In genomic region chr11:67465190-67465522, GRCh38 we compare ENCODE assay signal across 9 cellular contexts. TPM values are rescaled to one million over a fixed set of nuclear protein-coding genes. Genes with fewer than 3 reads are reported as not detected.
A peak's percentile ranks its signal among the peaks of the same experiment; 100 is the strongest.
DNase-seq lines count a peak whose midpoint lies in the region; ATAC-seq, FAIRE-seq and TF ChIP-seq lines count a peak whose summit lies in the region.
"Had no signal": no experiment of that assay in that cellular context is flagged by ENCODE, and none has a peak within 500 bp of the region (broad histone marks: within the 10 kb centered on the region; RNA-seq: fewer than 3 reads in every experiment).

No MANE protein-coding gene starts in this region.

- CTCF ChIA-PET in HepG2 (lab: Yijun Ruan, JAX; ENCODE audit: low intra/inter-chr PET ratio, low total read pairs), result no interaction called here

- H3K79me2 ChIP-seq in HepG2 (ENCODE audit: insufficient read depth, low read length), result no peaks in the 10 kb centered on the region

- peak overlapping the region; percentile 86 for H3K4me3 Mint-ChIP-seq in activated T-cell treated with anti-CD3 and anti-CD28 coated beads, Interleukin-2, amount 50 U/mL, for 4 hours

- H4K20me1 ChIP-seq in HepG2 (ENCODE audit: insufficient read depth, low read length), result no peaks in the 10 kb centered on the region

- peak overlapping the region; percentile 74 for H3K4me2 ChIP-seq in HepG2 (ENCODE audit: low read depth, low read length)

- FAIRE-seq in HepG2 (lab: Jason Lieb, UNC), result no peak

- no peak for DNase-seq in activated T-cell treated with anti-CD3 and anti-CD28 coated beads, Interleukin-2, amount 50 U/mL, for 4 hours
- DNase-seq in activated T-cell treated with anti-CD3 and anti-CD28 coated beads, Interleukin-2, amount 50 U/mL, for 1 hour, result no peak
- DNase-seq in ascending aorta (ENCODE audit: low spot score in 2 of 2), result no peak
- peak; percentile 30 for DNase-seq in HepG2 (ENCODE audit: low spot score)
- DNase-seq in tibial nerve (ENCODE audit: low spot score in 2 of 2), result no peak
- DNase-seq in SHP77 treated with DMSO at 0.1 percent for 48 hours (lab: John Stamatoyannopoulos, UW), result no peak
- DNase-seq in SIG-M5 treated with dmso at 0.1 percent for 504 hours (lab: John Stamatoyannopoulos, UW; ENCODE audit: unreplicated experiment), result no peak

- H3K9me3 Mint-ChIP-seq in activated T-cell treated with anti-CD3 and anti-CD28 coated beads, Interleukin-2, amount 50 U/mL, for 4 hours, result no peaks in the 10 kb centered on the region

- H3K27me3 ChIP-seq in ascending aorta (no peaks in the 10 kb centered on the region), HepG2 (ENCODE audit: control insufficient read depth in 1 of 2, insufficient read depth in 2 of 2, low read length in 2 of 2) (no peaks in the 10 kb centered on the region), tibial nerve (no peaks in the 10 kb centered on the region)

- no TSS peak for BruUV-seq in HepG2 (replicated peaks; lab: Mats Ljungman, UMichigan)

- peaks cover 5 to 25% of the 10 kb centered on the region in 2 donors for H3K4me1 ChIP-seq in ascending aorta
- H3K4me1 ChIP-seq in HepG2 (ENCODE audit: insufficient read depth, low read length), result peaks cover 48% of the 10 kb centered on the region
- peaks cover 4 to 54% (median 32%) of the 10 kb centered on the region in 4 donors for H3K4me1 ChIP-seq in tibial nerve

- TF ChIP-seq EP300 in HepG2 (IDR thresholded peaks at IDR 0.05; ENCODE audit: low read depth in 2 of 2, low read length in 2 of 2) (no peak), HepG2 (CRISPR knock-in tag; IDR thresholded peaks at IDR 0.05; ENCODE audit: borderline replicate concordance) (no peak), tibial nerve (IDR thresholded peaks at IDR 0.05) (no peak)

- POLR2A ChIA-PET in HepG2 (lab: Yijun Ruan, JAX), result interaction anchor here (0.6 to 2.5 kb wide), 12 partner anchors 9 to 185 kb away, joined by 3 to 16 read pairs (median 4); partner anchors contain the start of genes ACY3, AIP, CORO1B and PPP1CA

- no peaks in the 10 kb centered on the region for H3K27me3 Mint-ChIP-seq in activated T-cell treated with anti-CD3 and anti-CD28 coated beads, Interleukin-2, amount 50 U/mL, for 4 hours (ENCODE audit: low read depth)

- H3K4me3 ChIP-seq in ascending aorta, result peak overlapping the region; percentile 60 to 70
- peak overlapping the region; percentile 57 to 97 (median 80) for H3K4me3 ChIP-seq in HepG2 (replicated peaks in 1 of 3; ENCODE audit: insufficient read depth in 1 of 3, low read depth in 2 of 3, low read length in 3 of 3)
- peak overlapping the region; percentile 47 to 71 (median 56) for H3K4me3 ChIP-seq in tibial nerve

- 9% methylated on average over 3 of the region's 3 CpGs for WGBS in HepG2 (ENCODE audit: low lambda C conversion rate)
- 40 to 68% methylated on average over 3 of the region's 3 CpGs for WGBS in tibial nerve, 2 donors

- peak overlapping the region; percentile 73 for H3K9ac ChIP-seq in HepG2 (ENCODE audit: insufficient read depth, low read depth, low read length)

- in situ Hi-C loops in HepG2 (cut with HindIII; ENCODE audit: extremely low pct_ligation_motif_present, low pct_unique_long_range_greater_than_20kb), result loop anchor here (5.0 kb wide), 1 partner anchor 63 kb away; the partner anchor contains the start of genes PPP1CA and TBC1D10C

- H2AFZ ChIP-seq in HepG2 (ENCODE audit: low read length), result no peak overlapping the region

- H3K9me3 ChIP-seq in ascending aorta, result no peaks in the 10 kb centered on the region
- no peaks in the 10 kb centered on the region for H3K9me3 ChIP-seq in HepG2 (ENCODE audit: low read length)
- H3K9me3 ChIP-seq in tibial nerve, result no peaks in the 10 kb centered on the region

- no peaks in the 10 kb centered on the region for H3K36me3 ChIP-seq in ascending aorta
- H3K36me3 ChIP-seq in HepG2 (replicated peaks in 1 of 2; ENCODE audit: control insufficient read depth in 1 of 2, insufficient read depth in 2 of 2, low read length in 2 of 2), result no peaks in the 10 kb centered on the region
- peaks cover 0 to 13% (median 0%) of the 10 kb centered on the region in 3 donors for H3K36me3 ChIP-seq in tibial nerve

- no peak for ATAC-seq in activated T-cell treated with anti-CD3 and anti-CD28 coated beads, Interleukin-2, amount 50 U/mL, for 4 hours
- ATAC-seq in HepG2 (peak; percentile 1; the same call in 2 of the 3 replicates), HG02840 (IDR thresholded peaks at IDR 0.05; ENCODE audit: low FRiP score, unreplicated experiment) (no peak)

- TF ChIP-seq RAD21 in HepG2 (CRISPR knock-in tag; IDR thresholded peaks at IDR 0.05), result no peak

- H3K27ac ChIP-seq in ascending aorta, result peak overlapping the region; percentile 90 to 94
- H3K27ac ChIP-seq in HepG2 (ENCODE audit: extremely low read length, insufficient read depth, low read length), result peak overlapping the region; percentile 64
- peak overlapping the region; percentile 87 to 98 (median 96) for H3K27ac ChIP-seq in tibial nerve

- TF ChIP-seq CTCF in ascending aorta (IDR thresholded peaks at IDR 0.05) (no peak), HepG2 (CRISPR knock-in tag; IDR thresholded peaks at IDR 0.05) (no peak), tibial nerve (IDR thresholded peaks at IDR 0.05) (no peak)

- intact Hi-C loops in ascending aorta (cut with DNase I), result no loop called here
- intact Hi-C loops in HepG2 (cut with micrococcal nuclease; ENCODE audit: unreplicated experiment), result no loop called here

- no peaks in the 10 kb centered on the region for H3K36me3 Mint-ChIP-seq in activated T-cell treated with anti-CD3 and anti-CD28 coated beads, Interleukin-2, amount 50 U/mL, for 4 hours (ENCODE audit: insufficient read depth)

- peaks cover 30% of the 10 kb centered on the region for H3K4me1 Mint-ChIP-seq in activated T-cell treated with anti-CD3 and anti-CD28 coated beads, Interleukin-2, amount 50 U/mL, for 4 hours (ENCODE audit: low read depth)

- TF ChIP-seq POLR2A in HepG2 (IDR thresholded peaks at IDR 0.05; ENCODE audit: insufficient read depth in 1 of 2, low read depth in 2 of 2, low read length in 2 of 2) (no peak), tibial nerve (IDR thresholded peaks at IDR 0.05) (no peak)

RNA-seq across cellular contexts. Expression of gene TMEM134, which starts 3.9 kb away (rescaled TPM):
- total RNA-seq in activated T-cell treated with anti-CD3 and anti-CD28 coated beads, Interleukin-2, amount 50 U/mL, for 4 hours, result 10 to 100 TPM; 31.1 to 36.3 (median 32.9) TPM
- total RNA-seq in ascending aorta, result 189 TPM
- 5.1 and 6.9 TPM in 2 replicates for total RNA-seq in HepG2 (2016; rRNA removed; fragmentation: Illumina TruSeq; extraction: Trizol)
- total RNA-seq in HepG2 (2016; cell fraction: cytosol; rRNA removed; fragmentation: Illumina TruSeq; extraction: Trizol; ENCODE audit: low read depth), result 19.7 and 21.6 TPM in 2 replicates
- 3.5 and 6.0 TPM in 2 replicates for total RNA-seq in HepG2 (2016; cell fraction: insoluble cytoplasmic fraction; rRNA removed; fragmentation: Illumina TruSeq; extraction: Trizol)
- 16.8 and 19.3 TPM in 2 replicates for total RNA-seq in HepG2 (2016; cell fraction: membrane; rRNA removed; fragmentation: Illumina TruSeq; extraction: Trizol)
- total RNA-seq in HepG2 (2016; cell fraction: nucleus; rRNA removed; fragmentation: Illumina TruSeq; extraction: Trizol), result 5.3 and 5.6 TPM in 2 replicates
- polyA plus RNA-seq in HepG2 (2011; rRNA removed), result 26.9 and 36.5 TPM in 2 replicates
- 56.6 and 72.3 TPM in 2 replicates for polyA plus RNA-seq in HepG2 (2011; cell fraction: cytosol; rRNA removed)
- polyA plus RNA-seq in HepG2 (2011; cell fraction: nucleus; rRNA removed), result 67.1 and 76.3 TPM in 2 replicates
- 21.5 and 23.1 TPM in 2 replicates for polyA plus RNA-seq in HepG2 (2012)
- polyA plus RNA-seq in HepG2 (2016; cell fraction: cytosol; fragmentation: Illumina TruSeq; extraction: Trizol; ENCODE audit: low read depth), result 118 and 120 TPM in 2 replicates
- polyA plus RNA-seq in HepG2 (2016; cell fraction: insoluble cytoplasmic fraction; fragmentation: Illumina TruSeq; extraction: Trizol; ENCODE audit: low read depth), result 17.4 and 19.8 TPM in 2 replicates
- polyA plus RNA-seq in HepG2 (2016; cell fraction: membrane; fragmentation: Illumina TruSeq; extraction: Trizol; ENCODE audit: low read depth), result 70.1 and 76.5 TPM in 2 replicates
- polyA plus RNA-seq in HepG2 (2016; cell fraction: nucleus; fragmentation: Illumina TruSeq; extraction: Trizol; ENCODE audit: insufficient read depth, low read depth), result 24.6 and 30.7 TPM in 2 replicates
- polyA minus RNA-seq in HepG2 (2011; rRNA and poly(A)+ RNA removed; ENCODE audit: low replicate concordance), result 6.6 and 13.2 TPM in 2 replicates
- polyA minus RNA-seq in HepG2 (2011; cell fraction: cytosol; rRNA and poly(A)+ RNA removed), result 5.4 and 6.5 TPM in 2 replicates
- polyA minus RNA-seq in HepG2 (2011; cell fraction: nucleus; rRNA and poly(A)+ RNA removed), result 7.3 and 8.6 TPM in 2 replicates
- total RNA-seq in tibial nerve, result 100 to 1,000 TPM in 2 of 4 donors, 10 to 100 TPM in 2; 49.2 to 184 (median 96.6) TPM

RNA-seq across cellular contexts. Expression of gene CABP4, which starts 10.0 kb away (rescaled TPM):
- total RNA-seq in activated T-cell treated with anti-CD3 and anti-CD28 coated beads, Interleukin-2, amount 50 U/mL, for 4 hours, result 1 to 10 TPM in 2 of 3 donors, under 1 TPM in 1; 0.48 to 1.5 (median 1.1) TPM
- total RNA-seq in ascending aorta (not detected), HepG2 (2016; rRNA removed; fragmentation: Illumina TruSeq; extraction: Trizol) (not detected in 2 replicates), tibial nerve (1 to 10 TPM in 3 of 4 donors, under 1 TPM in 1; 0.21 to 5.7 (median 3.6) TPM)
- not detected in 2 replicates for total RNA-seq in HepG2 (2016; cell fraction: cytosol; rRNA removed; fragmentation: Illumina TruSeq; extraction: Trizol; ENCODE audit: low read depth)
- not detected in 2 replicates for total RNA-seq in HepG2 (2016; cell fraction: insoluble cytoplasmic fraction; rRNA removed; fragmentation: Illumina TruSeq; extraction: Trizol)
- not detected in 2 replicates for total RNA-seq in HepG2 (2016; cell fraction: membrane; rRNA removed; fragmentation: Illumina TruSeq; extraction: Trizol)
- total RNA-seq in HepG2 (2016; cell fraction: nucleus; rRNA removed; fragmentation: Illumina TruSeq; extraction: Trizol), result not detected in 2 replicates
- not detected in 2 replicates for polyA plus RNA-seq in HepG2 (2011; rRNA removed)
- polyA plus RNA-seq in HepG2 (2011; cell fraction: cytosol; rRNA removed), result not detected in 2 replicates
- polyA plus RNA-seq in HepG2 (2011; cell fraction: nucleus; rRNA removed), result not detected in 2 replicates
- polyA plus RNA-seq in HepG2 (2012), result not detected in 2 replicates
- not detected in 2 replicates for polyA plus RNA-seq in HepG2 (2016; cell fraction: cytosol; fragmentation: Illumina TruSeq; extraction: Trizol; ENCODE audit: low read depth)
- not detected in 2 replicates for polyA plus RNA-seq in HepG2 (2016; cell fraction: insoluble cytoplasmic fraction; fragmentation: Illumina TruSeq; extraction: Trizol; ENCODE audit: low read depth)
- not detected in 2 replicates for polyA plus RNA-seq in HepG2 (2016; cell fraction: membrane; fragmentation: Illumina TruSeq; extraction: Trizol; ENCODE audit: low read depth)
- polyA plus RNA-seq in HepG2 (2016; cell fraction: nucleus; fragmentation: Illumina TruSeq; extraction: Trizol; ENCODE audit: insufficient read depth, low read depth), result not detected in 2 replicates
- not detected in 2 replicates for polyA minus RNA-seq in HepG2 (2011; rRNA and poly(A)+ RNA removed; ENCODE audit: low replicate concordance)
- not detected in 2 replicates for polyA minus RNA-seq in HepG2 (2011; cell fraction: cytosol; rRNA and poly(A)+ RNA removed)
- polyA minus RNA-seq in HepG2 (2011; cell fraction: nucleus; rRNA and poly(A)+ RNA removed), result not detected in 2 replicates

RNA-seq across cellular contexts. Expression of gene GPR152, which starts 12.6 kb away (rescaled TPM):
- total RNA-seq in activated T-cell treated with anti-CD3 and anti-CD28 coated beads, Interleukin-2, amount 50 U/mL, for 4 hours, result not detected
- total RNA-seq in ascending aorta (not detected), HepG2 (2016; rRNA removed; fragmentation: Illumina TruSeq; extraction: Trizol) (not detected in 2 replicates), tibial nerve (not detected)
- total RNA-seq in HepG2 (2016; cell fraction: cytosol; rRNA removed; fragmentation: Illumina TruSeq; extraction: Trizol; ENCODE audit: low read depth), result not detected in 2 replicates
- not detected in 2 replicates for total RNA-seq in HepG2 (2016; cell fraction: insoluble cytoplasmic fraction; rRNA removed; fragmentation: Illumina TruSeq; extraction: Trizol)
- total RNA-seq in HepG2 (2016; cell fraction: membrane; rRNA removed; fragmentation: Illumina TruSeq; extraction: Trizol), result not detected in 2 replicates
- total RNA-seq in HepG2 (2016; cell fraction: nucleus; rRNA removed; fragmentation: Illumina TruSeq; extraction: Trizol), result not detected in 2 replicates
- polyA plus RNA-seq in HepG2 (2011; rRNA removed), result not detected in 2 replicates
- polyA plus RNA-seq in HepG2 (2011; cell fraction: cytosol; rRNA removed), result not detected in 2 replicates
- not detected in 2 replicates for polyA plus RNA-seq in HepG2 (2011; cell fraction: nucleus; rRNA removed)
- polyA plus RNA-seq in HepG2 (2012), result not detected in 2 replicates
- polyA plus RNA-seq in HepG2 (2016; cell fraction: cytosol; fragmentation: Illumina TruSeq; extraction: Trizol; ENCODE audit: low read depth), result not detected in 2 replicates
- polyA plus RNA-seq in HepG2 (2016; cell fraction: insoluble cytoplasmic fraction; fragmentation: Illumina TruSeq; extraction: Trizol; ENCODE audit: low read depth), result not detected in 2 replicates
- polyA plus RNA-seq in HepG2 (2016; cell fraction: membrane; fragmentation: Illumina TruSeq; extraction: Trizol; ENCODE audit: low read depth), result not detected in 2 replicates
- not detected in 2 replicates for polyA plus RNA-seq in HepG2 (2016; cell fraction: nucleus; fragmentation: Illumina TruSeq; extraction: Trizol; ENCODE audit: insufficient read depth, low read depth)
- not detected in 2 replicates for polyA minus RNA-seq in HepG2 (2011; rRNA and poly(A)+ RNA removed; ENCODE audit: low replicate concordance)
- polyA minus RNA-seq in HepG2 (2011; cell fraction: cytosol; rRNA and poly(A)+ RNA removed), result not detected in 2 replicates
- not detected in 2 replicates for polyA minus RNA-seq in HepG2 (2011; cell fraction: nucleus; rRNA and poly(A)+ RNA removed)
- total RNA-seq: omental fat pad had no signal

RNA-seq across cellular contexts. Expression of gene AIP, which starts 17.7 kb away (rescaled TPM):
- total RNA-seq in activated T-cell treated with anti-CD3 and anti-CD28 coated beads, Interleukin-2, amount 50 U/mL, for 4 hours, result 100 to 1,000 TPM; 156 to 183 (median 166) TPM
- total RNA-seq in ascending aorta, result 116 TPM
- 51.8 and 54.7 TPM in 2 replicates for total RNA-seq in HepG2 (2016; rRNA removed; fragmentation: Illumina TruSeq; extraction: Trizol)
- total RNA-seq in HepG2 (2016; cell fraction: cytosol; rRNA removed; fragmentation: Illumina TruSeq; extraction: Trizol; ENCODE audit: low read depth), result 29.3 and 29.9 TPM in 2 replicates
- 49.6 and 51.5 TPM in 2 replicates for total RNA-seq in HepG2 (2016; cell fraction: insoluble cytoplasmic fraction; rRNA removed; fragmentation: Illumina TruSeq; extraction: Trizol)
- total RNA-seq in HepG2 (2016; cell fraction: membrane; rRNA removed; fragmentation: Illumina TruSeq; extraction: Trizol), result 34.6 and 35.9 TPM in 2 replicates
- 23.8 and 25.0 TPM in 2 replicates for total RNA-seq in HepG2 (2016; cell fraction: nucleus; rRNA removed; fragmentation: Illumina TruSeq; extraction: Trizol)
- 110 and 113 TPM in 2 replicates for polyA plus RNA-seq in HepG2 (2011; rRNA removed)
- 108 and 172 TPM in 2 replicates for polyA plus RNA-seq in HepG2 (2011; cell fraction: cytosol; rRNA removed)
- 78.7 and 80.7 TPM in 2 replicates for polyA plus RNA-seq in HepG2 (2011; cell fraction: nucleus; rRNA removed)
- 58.6 and 77.3 TPM in 2 replicates for polyA plus RNA-seq in HepG2 (2012)
- 24.7 and 25.0 TPM in 2 replicates for polyA plus RNA-seq in HepG2 (2016; cell fraction: cytosol; fragmentation: Illumina TruSeq; extraction: Trizol; ENCODE audit: low read depth)
- 54.4 and 55.2 TPM in 2 replicates for polyA plus RNA-seq in HepG2 (2016; cell fraction: insoluble cytoplasmic fraction; fragmentation: Illumina TruSeq; extraction: Trizol; ENCODE audit: low read depth)
- polyA plus RNA-seq in HepG2 (2016; cell fraction: membrane; fragmentation: Illumina TruSeq; extraction: Trizol; ENCODE audit: low read depth), result 28.2 and 32.3 TPM in 2 replicates
- 38.0 and 39.2 TPM in 2 replicates for polyA plus RNA-seq in HepG2 (2016; cell fraction: nucleus; fragmentation: Illumina TruSeq; extraction: Trizol; ENCODE audit: insufficient read depth, low read depth)
- 79.5 and 121 TPM in 2 replicates for polyA minus RNA-seq in HepG2 (2011; rRNA and poly(A)+ RNA removed; ENCODE audit: low replicate concordance)
- polyA minus RNA-seq in HepG2 (2011; cell fraction: cytosol; rRNA and poly(A)+ RNA removed), result 35.7 and 42.3 TPM in 2 replicates
- polyA minus RNA-seq in HepG2 (2011; cell fraction: nucleus; rRNA and poly(A)+ RNA removed), result 23.3 and 30.8 TPM in 2 replicates
- total RNA-seq in tibial nerve, result 100 to 1,000 TPM in 2 of 4 donors, 10 to 100 TPM in 2; 88.2 to 117 (median 96.0) TPM

RNA-seq across cellular contexts. Expression of gene CORO1B, which starts 21.9 kb away (rescaled TPM):
- 100 to 1,000 TPM in 2 of 3 donors, 10 to 100 TPM in 1; 97.5 to 139 (median 114) TPM for total RNA-seq in activated T-cell treated with anti-CD3 and anti-CD28 coated beads, Interleukin-2, amount 50 U/mL, for 4 hours
- total RNA-seq in ascending aorta (93.4 TPM), HepG2 (2016; rRNA removed; fragmentation: Illumina TruSeq; extraction: Trizol) (32.2 and 32.9 TPM in 2 replicates), tibial nerve (10 to 100 TPM; 60.9 to 95.1 (median 77.1) TPM)
- 9.3 and 11.4 TPM in 2 replicates for total RNA-seq in HepG2 (2016; cell fraction: cytosol; rRNA removed; fragmentation: Illumina TruSeq; extraction: Trizol; ENCODE audit: low read depth)
- 29.5 and 35.9 TPM in 2 replicates for total RNA-seq in HepG2 (2016; cell fraction: insoluble cytoplasmic fraction; rRNA removed; fragmentation: Illumina TruSeq; extraction: Trizol)
- 14.1 and 14.3 TPM in 2 replicates for total RNA-seq in HepG2 (2016; cell fraction: membrane; rRNA removed; fragmentation: Illumina TruSeq; extraction: Trizol)
- total RNA-seq in HepG2 (2016; cell fraction: nucleus; rRNA removed; fragmentation: Illumina TruSeq; extraction: Trizol), result 26.1 and 28.4 TPM in 2 replicates
- polyA plus RNA-seq in HepG2 (2011; rRNA removed), result 33.8 and 48.8 TPM in 2 replicates
- 33.9 and 59.2 TPM in 2 replicates for polyA plus RNA-seq in HepG2 (2011; cell fraction: cytosol; rRNA removed)
- 96.0 and 115 TPM in 2 replicates for polyA plus RNA-seq in HepG2 (2011; cell fraction: nucleus; rRNA removed)
- polyA plus RNA-seq in HepG2 (2012), result 16.2 and 31.3 TPM in 2 replicates
- polyA plus RNA-seq in HepG2 (2016; cell fraction: cytosol; fragmentation: Illumina TruSeq; extraction: Trizol; ENCODE audit: low read depth), result 11.3 TPM in 2 replicates
- polyA plus RNA-seq in HepG2 (2016; cell fraction: insoluble cytoplasmic fraction; fragmentation: Illumina TruSeq; extraction: Trizol; ENCODE audit: low read depth), result 45.3 and 48.2 TPM in 2 replicates
- polyA plus RNA-seq in HepG2 (2016; cell fraction: membrane; fragmentation: Illumina TruSeq; extraction: Trizol; ENCODE audit: low read depth), result 12.1 and 13.6 TPM in 2 replicates
- polyA plus RNA-seq in HepG2 (2016; cell fraction: nucleus; fragmentation: Illumina TruSeq; extraction: Trizol; ENCODE audit: insufficient read depth, low read depth), result 59.2 and 60.1 TPM in 2 replicates
- polyA minus RNA-seq in HepG2 (2011; rRNA and poly(A)+ RNA removed; ENCODE audit: low replicate concordance), result 100 and 106 TPM in 2 replicates
- polyA minus RNA-seq in HepG2 (2011; cell fraction: cytosol; rRNA and poly(A)+ RNA removed), result 27.3 and 29.6 TPM in 2 replicates
- 16.3 and 29.5 TPM in 2 replicates for polyA minus RNA-seq in HepG2 (2011; cell fraction: nucleus; rRNA and poly(A)+ RNA removed)
